ENCODE assay signal across 10 cellular contexts in genomic region chr11:76672431-76673163, GRCh38. TPM values are rescaled to one million over a fixed set of nuclear protein-coding genes. Genes with fewer than 3 reads are reported as not detected.
DNase-seq lines count a peak whose midpoint lies in the region; ATAC-seq and TF ChIP-seq lines count a peak whose summit lies in the region.
"Had no signal": no experiment of that assay in that cellular context is flagged by ENCODE, and none has a peak within 500 bp of the region (broad histone marks: within the 10 kb centered on the region; RNA-seq: fewer than 3 reads in every experiment).

No MANE protein-coding gene starts in this region.

- no peaks in the 10 kb centered on the region for H3K36me3 ChIP-seq in CD4-positive, CD25-positive, alpha-beta regulatory T cell (ENCODE audit: control insufficient read depth, insufficient read depth, low read length)
- no peaks in the 10 kb centered on the region for H3K36me3 ChIP-seq in gastrocnemius medialis
- H3K36me3 ChIP-seq: adrenal gland had no signal

- peak overlapping the region; percentile 79 for H3K27ac ChIP-seq in CD4-positive, CD25-positive, alpha-beta regulatory T cell (ENCODE audit: insufficient read depth, low read length, poor library complexity, severe bottlenecking)
- peak overlapping the region; percentile 69 to 80 (median 74) for H3K27ac ChIP-seq in gastrocnemius medialis

- DNase-seq in CD4-positive, CD25-positive, alpha-beta regulatory T cell, result peak; percentile 50 to 83 (median 61)
- DNase-seq in activated T-helper 2 cell treated with anti-CD3 and anti-CD28 coated beads, Interferon-gamma antibody, Interleukin-2, Interleukin-4, amounts not matched to agents 10 μg/mL and 5 μg/mL and 100 μg/mL, durations not matched to agents 14 hours and 24 hours and 36 hours (ENCODE audit: low spot score), result no peak
- DNase-seq in gastrocnemius medialis, result no peak
- DNase-seq in 8988T, result no peak
- no peak for DNase-seq in pons (ENCODE audit: low spot score)
- no peak for DNase-seq in NCI-H1048 (lab: John Stamatoyannopoulos, UW)

- no peak for TF ChIP-seq POLR2A in gastrocnemius medialis (IDR thresholded peaks at IDR 0.05)

- H3K9me3 Mint-ChIP-seq in CD4-positive, CD25-positive, alpha-beta regulatory T cell, result peaks cover 0 to 1% (median 0%) of the 10 kb centered on the region in 7 donors
- H3K9me3 Mint-ChIP-seq in activated T-helper 2 cell treated with anti-CD3 and anti-CD28 coated beads, Interferon-gamma antibody, Interleukin-2, Interleukin-4, amounts not matched to agents 10 μg/mL and 5 μg/mL and 100 μg/mL, durations not matched to agents 14 hours and 24 hours and 36 hours, result no peaks in the 10 kb centered on the region

- no peak for TF ChIP-seq CTCF in gastrocnemius medialis (IDR thresholded peaks at IDR 0.05 in 4 of 5, conservative IDR thresholded peaks at IDR 0.05 in 1 of 5)

- H3K27ac Mint-ChIP-seq in CD4-positive, CD25-positive, alpha-beta regulatory T cell, result peak overlapping the region; percentile 90 to 98 (median 93)
- peak overlapping the region; percentile 86 for H3K27ac Mint-ChIP-seq in activated T-helper 2 cell treated with anti-CD3 and anti-CD28 coated beads, Interferon-gamma antibody, Interleukin-2, Interleukin-4, amounts not matched to agents 10 μg/mL and 5 μg/mL and 100 μg/mL, durations not matched to agents 14 hours and 24 hours and 36 hours

- peaks cover 6 to 55% (median 43%) of the 10 kb centered on the region in 4 donors for H3K4me1 Mint-ChIP-seq in CD4-positive, CD25-positive, alpha-beta regulatory T cell
- peaks cover 61% of the 10 kb centered on the region for H3K4me1 Mint-ChIP-seq in activated T-helper 2 cell treated with anti-CD3 and anti-CD28 coated beads, Interferon-gamma antibody, Interleukin-2, Interleukin-4, amounts not matched to agents 10 μg/mL and 5 μg/mL and 100 μg/mL, durations not matched to agents 14 hours and 24 hours and 36 hours (ENCODE audit: low read depth)

- peak overlapping the region; percentile 79 to 94 (median 88) for H3K4me3 Mint-ChIP-seq in CD4-positive, CD25-positive, alpha-beta regulatory T cell
- H3K4me3 Mint-ChIP-seq in activated T-helper 2 cell treated with anti-CD3 and anti-CD28 coated beads, Interferon-gamma antibody, Interleukin-2, Interleukin-4, amounts not matched to agents 10 μg/mL and 5 μg/mL and 100 μg/mL, durations not matched to agents 14 hours and 24 hours and 36 hours (ENCODE audit: low read depth), result no peak overlapping the region

- H3K4me3 ChIP-seq in CD4-positive, CD25-positive, alpha-beta regulatory T cell (ENCODE audit: low read depth, low read length), result peak overlapping the region; percentile 65
- H3K4me3 ChIP-seq in gastrocnemius medialis, result no peak overlapping the region
- H3K4me3 ChIP-seq: adrenal gland had no signal

- intact Hi-C loops in activated T-helper 2 cell treated with anti-CD3 and anti-CD28 coated beads, Interferon-gamma antibody, Interleukin-2, Interleukin-4, amounts not matched to agents 10 μg/mL and 5 μg/mL and 100 μg/mL, durations not matched to agents 14 hours and 24 hours and 36 hours (cut with micrococcal nuclease), result loop anchor here (2.0 to 10.0 kb wide), 4 partner anchors 46 to 438 kb away; no protein-coding TSS in a partner anchor
- intact Hi-C loops in gastrocnemius medialis (cut with DNase I; ENCODE audit: low total_unique reads), result no loop called here

- peaks cover 56% of the 10 kb centered on the region for H3K4me1 ChIP-seq in CD4-positive, CD25-positive, alpha-beta regulatory T cell (ENCODE audit: control insufficient read depth, insufficient read depth, low read length, poor library complexity, severe bottlenecking)
- H3K4me1 ChIP-seq in gastrocnemius medialis, result peaks cover 3% of the 10 kb centered on the region in 2 donors
- H3K4me1 ChIP-seq: parathyroid adenoma had no signal

- peak; percentile 61 to 66 for ATAC-seq in CD4-positive, CD25-positive, alpha-beta regulatory T cell (ENCODE audit: low read depth in 2 of 2)
- peak; percentile 60 for ATAC-seq in GM19452 (IDR thresholded peaks at IDR 0.05; ENCODE audit: unreplicated experiment)
- ATAC-seq in HG03457 (IDR thresholded peaks at IDR 0.05; ENCODE audit: unreplicated experiment), result peak; percentile 55
- no peak for ATAC-seq in gastrocnemius medialis

- no peaks in the 10 kb centered on the region for H3K36me3 Mint-ChIP-seq in CD4-positive, CD25-positive, alpha-beta regulatory T cell
- peaks cover 18% of the 10 kb centered on the region for H3K36me3 Mint-ChIP-seq in activated T-helper 2 cell treated with anti-CD3 and anti-CD28 coated beads, Interferon-gamma antibody, Interleukin-2, Interleukin-4, amounts not matched to agents 10 μg/mL and 5 μg/mL and 100 μg/mL, durations not matched to agents 14 hours and 24 hours and 36 hours (ENCODE audit: low read depth)

- no peaks in the 10 kb centered on the region for H3K9me3 ChIP-seq in CD4-positive, CD25-positive, alpha-beta regulatory T cell (ENCODE audit: control insufficient read depth in 2 of 2, low read length in 2 of 2)
- no peaks in the 10 kb centered on the region for H3K9me3 ChIP-seq in gastrocnemius medialis
- H3K9me3 ChIP-seq: adrenal gland had no signal

- H3K27me3 Mint-ChIP-seq in CD4-positive, CD25-positive, alpha-beta regulatory T cell, result no peaks in the 10 kb centered on the region
- peaks cover 3% of the 10 kb centered on the region for H3K27me3 Mint-ChIP-seq in activated T-helper 2 cell treated with anti-CD3 and anti-CD28 coated beads, Interferon-gamma antibody, Interleukin-2, Interleukin-4, amounts not matched to agents 10 μg/mL and 5 μg/mL and 100 μg/mL, durations not matched to agents 14 hours and 24 hours and 36 hours (ENCODE audit: low read depth)

- no peaks in the 10 kb centered on the region for H3K27me3 ChIP-seq in CD4-positive, CD25-positive, alpha-beta regulatory T cell (ENCODE audit: control insufficient read depth, insufficient read depth, low read length)
- peaks cover 6 to 17% (median 11%) of the 10 kb centered on the region in 3 donors for H3K27me3 ChIP-seq in gastrocnemius medialis

- in situ Hi-C loops in gastrocnemius medialis (cut with MboI; ENCODE audit: low sequenced_read_pairs in 4 of 4), result no loop called here

RNA-seq across cellular contexts. Expression of gene LRRC32, which starts 2.0 kb away (rescaled TPM):
- total RNA-seq in CD4-positive, CD25-positive, alpha-beta regulatory T cell, result 71.4 TPM
- polyA plus RNA-seq in CD4-positive, CD25-positive, alpha-beta regulatory T cell, result 1 to 10 TPM; 5.0 to 9.6 (median 5.9) TPM
- total RNA-seq in activated T-helper 2 cell treated with anti-CD3 and anti-CD28 coated beads, Interferon-gamma antibody, Interleukin-2, Interleukin-4, amounts not matched to agents 10 μg/mL and 5 μg/mL and 100 μg/mL, durations not matched to agents 14 hours and 24 hours and 36 hours, result 26.5 and 26.7 TPM in 2 replicates
- 10 to 100 TPM; 14.5 to 35.5 (median 23.4) TPM for total RNA-seq in gastrocnemius medialis

Comparison
In these comparisons a context has a peak if more than half of its experiments do, and no peak if none do; other contexts are left out.
1. ATAC-seq: peak in CD4-positive, CD25-positive, alpha-beta regulatory T cell (2 of 2), GM19452 (single experiment) and HG03457 (single experiment); none in gastrocnemius medialis (0 of 2).
2. DNase-seq: peak in CD4-positive, CD25-positive, alpha-beta regulatory T cell (3 of 3); none in activated T-helper 2 cell treated with anti-CD3 and anti-CD28 coated beads, Interferon-gamma antibody, Interleukin-2, Interleukin-4, amounts not matched to agents 10 μg/mL and 5 μg/mL and 100 μg/mL, durations not matched to agents 14 hours and 24 hours and 36 hours (single experiment), gastrocnemius medialis (0 of 2), 8988T (single experiment), pons (single experiment) and NCI-H1048 (single experiment).